ENCODE assay signal across 6 cellular contexts in genomic region chr11:65613091-65613928, GRCh38. TPM values are rescaled to one million over a fixed set of nuclear protein-coding genes. Genes with fewer than 3 reads are reported as not detected.
A peak's percentile ranks its signal among the peaks of the same experiment; 100 is the strongest.
DNase-seq lines count a peak whose midpoint lies in the region; TF ChIP-seq lines count a peak whose summit lies in the region.

No MANE protein-coding gene starts in this region.

- TF ChIP-seq CTCF in C4-2B (conservative IDR thresholded peaks at IDR 0.05): no peak
- TF ChIP-seq CTCF in hepatocyte (IDR thresholded peaks at IDR 0.05; ENCODE audit: poor library complexity): no peak

- peak overlapping the region; percentile 29 for H2AFZ ChIP-seq in hepatocyte

- peaks cover 51% of the 10 kb centered on the region for H4K20me1 ChIP-seq in hepatocyte (ENCODE audit: insufficient read depth, poor library complexity, severe bottlenecking)

- H3K9me3 ChIP-seq in SJCRH30 (replicated peaks) (no peaks in the 10 kb centered on the region), hepatocyte (ENCODE audit: low read depth) (no peaks in the 10 kb centered on the region)

- H3K27ac ChIP-seq in C4-2B (peak overlapping the region; percentile 94), SJCRH30 (peak overlapping the region; percentile 28), hepatocyte (peak overlapping the region; percentile 88), urinary bladder (ENCODE audit: low read depth) (peak overlapping the region; percentile 93)

- peaks cover 77% of the 10 kb centered on the region for H3K79me2 ChIP-seq in hepatocyte

- peak overlapping the region; percentile 88 for H3K4me2 ChIP-seq in hepatocyte

- H3K4me1 ChIP-seq in SJCRH30 (no peaks in the 10 kb centered on the region), hepatocyte (ENCODE audit: insufficient read depth) (peaks cover 25% of the 10 kb centered on the region), urinary bladder (ENCODE audit: insufficient read depth) (peaks cover 1% of the 10 kb centered on the region)

- peaks cover 6% of the 10 kb centered on the region; the same call in 1 of the 2 replicates for H3K36me3 ChIP-seq in SJCRH30
- H3K36me3 ChIP-seq in hepatocyte (replicated peaks; ENCODE audit: insufficient read depth, low read depth): no peaks in the 10 kb centered on the region
- H3K36me3 ChIP-seq in urinary bladder (ENCODE audit: insufficient read depth): peaks cover 1% of the 10 kb centered on the region

- H3K27me3 ChIP-seq in SJCRH30 (no peaks in the 10 kb centered on the region), hepatocyte (no peaks in the 10 kb centered on the region)

- H3K4me3 ChIP-seq in SJCRH30: peak overlapping the region; percentile 61
- H3K4me3 ChIP-seq in hepatocyte: peak overlapping the region; percentile 32
- peak overlapping the region; percentile 75 for H3K4me3 ChIP-seq in urinary bladder (ENCODE audit: low read depth, low read length)

- 53% methylated on average over 36 of the region's 43 CpGs for WGBS in hepatocyte (ENCODE audit: low lambda C conversion rate, missing lambda C conversion rate)
- WGBS in urinary bladder: 29% methylated on average over 43 of the region's 43 CpGs

- no peaks in the 10 kb centered on the region for H3K9me2 ChIP-seq in hepatocyte (replicated peaks; ENCODE audit: insufficient read depth)

- no peak for DNase-seq in SJCRH30
- DNase-seq in hepatocyte (ENCODE audit: low spot score): peak; percentile 58
- no peak for DNase-seq in HCEC 1CT
- no peak for DNase-seq in activated CD4-positive, alpha-beta T cell treated with anti-CD3 and anti-CD28 coated beads for 1 hour

RNA-seq across cellular contexts. Expression of gene MAP3K11, which starts 0.7 kb away (rescaled TPM):
- total RNA-seq in SJCRH30 (2014; rRNA removed; shearing (Covaris generic)): 20.5 and 24.3 TPM in 2 replicates
- 39.3 and 40.5 TPM in 2 replicates for total RNA-seq in hepatocyte
- polyA plus RNA-seq in hepatocyte: 55.3 and 59.5 TPM in 2 replicates
- 20.6 TPM for total RNA-seq in urinary bladder
- polyA plus RNA-seq in urinary bladder: 39.7 TPM

RNA-seq across cellular contexts. Expression of gene PCNX3, which starts 2.3 kb away (rescaled TPM):
- 24.3 and 27.1 TPM in 2 replicates for total RNA-seq in SJCRH30 (2014; rRNA removed; shearing (Covaris generic))
- 22.2 and 27.4 TPM in 2 replicates for total RNA-seq in hepatocyte
- polyA plus RNA-seq in hepatocyte: 17.6 and 20.0 TPM in 2 replicates
- total RNA-seq in urinary bladder: 8.3 TPM
- polyA plus RNA-seq in urinary bladder: 25.3 TPM

RNA-seq across cellular contexts. Expression of gene KCNK7, which starts 17.7 kb away (rescaled TPM):
- 0.28 TPM in 1 of 2 replicates, not detected in the other for total RNA-seq in SJCRH30 (2014; rRNA removed; shearing (Covaris generic))
- not detected in 2 replicates for total RNA-seq in hepatocyte
- polyA plus RNA-seq in hepatocyte: 0.37 TPM in 1 of 2 replicates, not detected in the other
- total RNA-seq in urinary bladder: 0.63 TPM
- polyA plus RNA-seq in urinary bladder: 1.2 TPM

RNA-seq across cellular contexts. Expression of gene SIPA1, which starts 24.6 kb away (rescaled TPM):
- 2.8 and 2.9 TPM in 2 replicates for total RNA-seq in SJCRH30 (2014; rRNA removed; shearing (Covaris generic))
- total RNA-seq in hepatocyte (15.6 and 19.1 TPM in 2 replicates), urinary bladder (16.0 TPM)
- polyA plus RNA-seq in hepatocyte (35.2 and 42.9 TPM in 2 replicates), urinary bladder (54.0 TPM)

RNA-seq across cellular contexts. Expression of gene EHBP1L1, which starts 37.5 kb away (rescaled TPM):
- total RNA-seq in SJCRH30 (2014; rRNA removed; shearing (Covaris generic)): 16.8 and 18.5 TPM in 2 replicates
- 8.4 and 20.9 TPM in 2 replicates for total RNA-seq in hepatocyte
- 12.5 and 18.1 TPM in 2 replicates for polyA plus RNA-seq in hepatocyte
- total RNA-seq in urinary bladder: 45.9 TPM
- 178 TPM for polyA plus RNA-seq in urinary bladder

Comparison
In these comparisons a context has a peak if more than half of its experiments do, and no peak if none do; other contexts are left out.
1. H3K27ac ChIP-seq: peak in every context shown above with its lines; median percentile 94 in C4-2B; 93 in urinary bladder; 88 in hepatocyte; 28 in SJCRH30.